ENCODE assay signal across 8 cellular contexts in genomic region chr19:7915250-7916136, GRCh38. TPM values are rescaled to one million over a fixed set of nuclear protein-coding genes. Genes with fewer than 3 reads are reported as not detected.
A peak's percentile ranks its signal among the peaks of the same experiment; 100 is the strongest.
DNase-seq lines count a peak whose midpoint lies in the region; ATAC-seq lines count a peak whose summit lies in the region.

No MANE protein-coding gene starts in this region.

- H3K27ac Mint-ChIP-seq in activated CD4-positive, alpha-beta memory T cell treated with anti-CD3 and anti-CD28 coated beads, Interleukin-2, amount 10 ng/mL, durations not matched to agents 7 days and 5 days, result no peak overlapping the region
- peak overlapping the region in 3 of 6 donors; percentile 11 to 61 (median 46) for H3K27ac Mint-ChIP-seq in immature natural killer cell

- CTCF ChIA-PET in activated CD4-positive, alpha-beta memory T cell treated with anti-CD3 and anti-CD28 coated beads, Interleukin-2, amount 10 ng/mL, durations not matched to agents 7 days and 5 days (lab: Charles Lee), result interaction anchor here (1.4 kb wide), 1 partner anchor 28 kb away, joined by 8 read pairs; the partner anchor contains the start of gene TIMM44

- H3K36me3 Mint-ChIP-seq in activated CD4-positive, alpha-beta memory T cell treated with anti-CD3 and anti-CD28 coated beads, Interleukin-2, amount 10 ng/mL, durations not matched to agents 7 days and 5 days (ENCODE audit: low read depth), result peaks cover 19% of the 10 kb centered on the region
- H3K36me3 Mint-ChIP-seq in immature natural killer cell, result peaks cover 0 to 10% (median 8%) of the 10 kb centered on the region in 3 donors

- peak overlapping the region; percentile 46 for H3K4me3 Mint-ChIP-seq in activated CD4-positive, alpha-beta memory T cell treated with anti-CD3 and anti-CD28 coated beads, Interleukin-2, amount 10 ng/mL, durations not matched to agents 7 days and 5 days
- peak overlapping the region; percentile 53 to 68 (median 59) for H3K4me3 Mint-ChIP-seq in immature natural killer cell

- no peak for ATAC-seq in right cardiac atrium
- no peak for ATAC-seq in Right ventricle myocardium inferior
- no peak for ATAC-seq in GM19397 (IDR thresholded peaks at IDR 0.05; ENCODE audit: unreplicated experiment)
- ATAC-seq in GM19023 (IDR thresholded peaks at IDR 0.05; ENCODE audit: unreplicated experiment), result no peak

- H3K9me3 Mint-ChIP-seq in activated CD4-positive, alpha-beta memory T cell treated with anti-CD3 and anti-CD28 coated beads, Interleukin-2, amount 10 ng/mL, durations not matched to agents 7 days and 5 days, result no peaks in the 10 kb centered on the region
- peaks cover 0 to 5% (median 0%) of the 10 kb centered on the region in 6 donors for H3K9me3 Mint-ChIP-seq in immature natural killer cell

- no peak overlapping the region for H3K27ac ChIP-seq in right cardiac atrium (ENCODE audit: low read length)

- H3K27me3 Mint-ChIP-seq in activated CD4-positive, alpha-beta memory T cell treated with anti-CD3 and anti-CD28 coated beads, Interleukin-2, amount 10 ng/mL, durations not matched to agents 7 days and 5 days, result peaks cover 27% of the 10 kb centered on the region
- peaks cover 34 to 43% (median 40%) of the 10 kb centered on the region in 3 donors for H3K27me3 Mint-ChIP-seq in immature natural killer cell (ENCODE audit: low read depth in 3 of 3)

- WGBS in right cardiac atrium, result 44% methylated on average over 26 of the region's 26 CpGs

- intact Hi-C loops in right cardiac atrium (cut with DNase I) (no loop called here), Right ventricle myocardium inferior (cut with DNase I) (no loop called here)

- H3K9me3 ChIP-seq in right cardiac atrium (ENCODE audit: control insufficient read depth, low read length), result no peaks in the 10 kb centered on the region

- H3K27me3 ChIP-seq in right cardiac atrium (ENCODE audit: control insufficient read depth, insufficient read depth), result no peaks in the 10 kb centered on the region

- peaks cover 24% of the 10 kb centered on the region for H3K4me1 Mint-ChIP-seq in activated CD4-positive, alpha-beta memory T cell treated with anti-CD3 and anti-CD28 coated beads, Interleukin-2, amount 10 ng/mL, durations not matched to agents 7 days and 5 days
- H3K4me1 Mint-ChIP-seq in immature natural killer cell, result peaks cover 20 to 21% of the 10 kb centered on the region in 2 donors

- no peak overlapping the region for H3K4me3 ChIP-seq in right cardiac atrium (ENCODE audit: low read length)

- POLR2A ChIA-PET in activated CD4-positive, alpha-beta memory T cell treated with anti-CD3 and anti-CD28 coated beads, Interleukin-2, amount 10 ng/mL, durations not matched to agents 7 days and 5 days (lab: Charles Lee), result interaction anchor here (0.7 to 1.7 kb wide), 5 partner anchors 11 to 46 kb away, joined by 3 to 5 read pairs (median 4); partner anchors contain the start of gene MAP2K7

- DNase-seq in right cardiac atrium (peak in 2 of 3 donors; percentile 6 to 35), Right ventricle myocardium inferior (ENCODE audit: missing footprints) (no peak), immature natural killer cell (no peak), C1 segment of cervical spinal cord (lab: John Stamatoyannopoulos, UW) (no peak)
- DNase-seq in activated CD4-positive, alpha-beta memory T cell treated with anti-CD3 and anti-CD28 coated beads, Interleukin-2, amount 10 ng/mL, durations not matched to agents 7 days and 5 days, result no peak
- no peak for DNase-seq in activated CD4-positive, alpha-beta T cell treated with anti-CD3 and anti-CD28 coated beads for 48 hours

- no peaks in the 10 kb centered on the region for H3K4me1 ChIP-seq in right cardiac atrium (ENCODE audit: control insufficient read depth, insufficient read depth, low read length)

RNA-seq across cellular contexts. Expression of gene TGFBR3L, which starts 0.9 kb away (rescaled TPM):
- total RNA-seq in right cardiac atrium, result 10 to 100 TPM in 3 of 4 donors, 1 to 10 TPM in 1; 8.0 to 17.6 (median 14.5) TPM
- 2.4 TPM for polyA plus RNA-seq in right cardiac atrium
- 7.2 TPM for total RNA-seq in Right ventricle myocardium inferior
- total RNA-seq in activated CD4-positive, alpha-beta memory T cell treated with anti-CD3 and anti-CD28 coated beads, Interleukin-2, amount 10 ng/mL, durations not matched to agents 7 days and 5 days, result 1 to 10 TPM; 4.2 to 4.6 TPM
- under 1 TPM in 1 of 3 donors, not detected in 2; 0.86 TPM for polyA plus RNA-seq in immature natural killer cell

RNA-seq across cellular contexts. Expression of gene SNAPC2, which starts 4.6 kb away (rescaled TPM):
- total RNA-seq in right cardiac atrium (10 to 100 TPM in 3 of 4 donors, 1 to 10 TPM in 1; 9.6 to 14.4 (median 11.0) TPM), Right ventricle myocardium inferior (10.3 TPM)
- polyA plus RNA-seq in right cardiac atrium (12.2 TPM), immature natural killer cell (10 to 100 TPM; 15.6 to 31.1 (median 17.0) TPM)
- total RNA-seq in activated CD4-positive, alpha-beta memory T cell treated with anti-CD3 and anti-CD28 coated beads, Interleukin-2, amount 10 ng/mL, durations not matched to agents 7 days and 5 days, result 10 to 100 TPM; 20.4 to 24.1 TPM

RNA-seq across cellular contexts. Expression of gene CTXN1, which starts 10.4 kb away (rescaled TPM):
- total RNA-seq in right cardiac atrium, result under 1 TPM in 2 of 4 donors, not detected in 2; 0.24 to 0.34 TPM
- polyA plus RNA-seq in right cardiac atrium, result 0.16 TPM
- 0.19 TPM for total RNA-seq in Right ventricle myocardium inferior
- total RNA-seq in activated CD4-positive, alpha-beta memory T cell treated with anti-CD3 and anti-CD28 coated beads, Interleukin-2, amount 10 ng/mL, durations not matched to agents 7 days and 5 days, result not detected
- polyA plus RNA-seq in immature natural killer cell, result not detected

RNA-seq across cellular contexts. Expression of gene MAP2K7, which starts 11.8 kb away (rescaled TPM):
- total RNA-seq in right cardiac atrium, result 10 to 100 TPM; 23.2 to 32.6 (median 28.5) TPM
- 26.9 TPM for polyA plus RNA-seq in right cardiac atrium
- 28.0 TPM for total RNA-seq in Right ventricle myocardium inferior
- 10 to 100 TPM; 42.6 to 42.9 TPM for total RNA-seq in activated CD4-positive, alpha-beta memory T cell treated with anti-CD3 and anti-CD28 coated beads, Interleukin-2, amount 10 ng/mL, durations not matched to agents 7 days and 5 days
- 1 to 10 TPM; 2.0 to 4.4 (median 2.7) TPM for polyA plus RNA-seq in immature natural killer cell

RNA-seq across cellular contexts. Expression of gene LRRC8E, which starts 27.2 kb away (rescaled TPM):
- 1 to 10 TPM in 2 of 4 donors, under 1 TPM in 2; 0.93 to 1.2 (median 0.97) TPM for total RNA-seq in right cardiac atrium
- 0.36 TPM for polyA plus RNA-seq in right cardiac atrium
- 2.5 TPM for total RNA-seq in Right ventricle myocardium inferior
- not detected for total RNA-seq in activated CD4-positive, alpha-beta memory T cell treated with anti-CD3 and anti-CD28 coated beads, Interleukin-2, amount 10 ng/mL, durations not matched to agents 7 days and 5 days
- polyA plus RNA-seq in immature natural killer cell, result not detected

Comparison
In these comparisons a context has a peak if more than half of its experiments do, and no peak if none do; other contexts are left out.
1. DNase-seq: peak in right cardiac atrium (2 of 3); none in Right ventricle myocardium inferior (single experiment), activated CD4-positive, alpha-beta memory T cell treated with anti-CD3 and anti-CD28 coated beads, Interleukin-2, amount 10 ng/mL, durations not matched to agents 7 days and 5 days (single experiment), immature natural killer cell (0 of 3), C1 segment of cervical spinal cord (0 of 14) and activated CD4-positive, alpha-beta T cell treated with anti-CD3 and anti-CD28 coated beads for 48 hours (single experiment).